23 cellular contexts compared by ENCODE assay signal in genomic region chr12:117744418-117744817, GRCh38.
"Had no signal": no experiment of that assay in that cellular context is flagged by ENCODE, and none has a peak within 500 bp of the region (broad histone marks: within the 10 kb centered on the region; RNA-seq: fewer than 3 reads in every experiment).

No MANE protein-coding gene starts in this region.

- DNase-seq: activated CD4-positive, alpha-beta memory T cell treated with anti-CD3 and anti-CD28 coated beads for 36 hours; activated CD4-positive, alpha-beta T cell treated with anti-CD3 and anti-CD28 coated beads for 36 hours; activated CD4-positive, alpha-beta T cell treated with anti-CD3 and anti-CD28 coated beads, Interleukin-2, amount 10 ng/mL, durations not matched to agents 24 days and 14 days; activated CD4-positive, CD25-positive, alpha-beta regulatory T cell; activated CD4-positive, CD25-positive, alpha-beta regulatory T cell treated with anti-CD3 and anti-CD28 coated beads, Interleukin-2, amount 50 U/mL, for 72 hours; activated CD8-positive, alpha-beta memory T cell treated with anti-CD3 and anti-CD28 coated beads, Interleukin-2, amount 50 U/mL, for 48 hours; activated gamma-delta T cell; activated naive CD4-positive, alpha-beta T cell; activated naive CD4-positive, alpha-beta T cell treated with anti-CD3 and anti-CD28 coated beads, Interleukin-2, amount 10 ng/mL, durations not matched to agents 7 days and 5 days; activated naive CD8-positive, alpha-beta T cell treated with anti-CD3 and anti-CD28 coated beads, Interleukin-2, amount 10 ng/mL, durations not matched to agents 7 days and 5 days; activated T-cell treated with anti-CD3 and anti-CD28 coated beads for 4 hours; activated T-cell treated with anti-CD3 and anti-CD28 coated beads, Interleukin-2, amount 50 U/mL, for 24 hours; activated T-cell treated with anti-CD3 and anti-CD28 coated beads, Interleukin-2, amount 50 U/mL, for 72 hours; central memory CD4-positive, alpha-beta T cell; colonic mucosa; effector CD8-positive, alpha-beta T cell; endodermal cell; foreskin fibroblast; head of caudate nucleus; T-helper 17 cell had no signal

- H3K27ac ChIP-seq: ascending aorta, breast epithelium, cardiac muscle cell, colonic mucosa had no signal

- H3K9me3 ChIP-seq: ascending aorta, colonic mucosa had no signal

- H3K27me3 ChIP-seq: ascending aorta, breast epithelium, cardiac muscle cell, colonic mucosa had no signal

- H3K4me1 ChIP-seq: ascending aorta, breast epithelium, colonic mucosa had no signal

- H3K36me3 ChIP-seq: ascending aorta, breast epithelium, cardiac muscle cell, colonic mucosa had no signal

- H3K4me3 ChIP-seq: ascending aorta, breast epithelium, cardiac muscle cell, colonic mucosa had no signal
